Comparison of ENCODE assay signal across 8 cellular contexts in the genomic region with DNA sequence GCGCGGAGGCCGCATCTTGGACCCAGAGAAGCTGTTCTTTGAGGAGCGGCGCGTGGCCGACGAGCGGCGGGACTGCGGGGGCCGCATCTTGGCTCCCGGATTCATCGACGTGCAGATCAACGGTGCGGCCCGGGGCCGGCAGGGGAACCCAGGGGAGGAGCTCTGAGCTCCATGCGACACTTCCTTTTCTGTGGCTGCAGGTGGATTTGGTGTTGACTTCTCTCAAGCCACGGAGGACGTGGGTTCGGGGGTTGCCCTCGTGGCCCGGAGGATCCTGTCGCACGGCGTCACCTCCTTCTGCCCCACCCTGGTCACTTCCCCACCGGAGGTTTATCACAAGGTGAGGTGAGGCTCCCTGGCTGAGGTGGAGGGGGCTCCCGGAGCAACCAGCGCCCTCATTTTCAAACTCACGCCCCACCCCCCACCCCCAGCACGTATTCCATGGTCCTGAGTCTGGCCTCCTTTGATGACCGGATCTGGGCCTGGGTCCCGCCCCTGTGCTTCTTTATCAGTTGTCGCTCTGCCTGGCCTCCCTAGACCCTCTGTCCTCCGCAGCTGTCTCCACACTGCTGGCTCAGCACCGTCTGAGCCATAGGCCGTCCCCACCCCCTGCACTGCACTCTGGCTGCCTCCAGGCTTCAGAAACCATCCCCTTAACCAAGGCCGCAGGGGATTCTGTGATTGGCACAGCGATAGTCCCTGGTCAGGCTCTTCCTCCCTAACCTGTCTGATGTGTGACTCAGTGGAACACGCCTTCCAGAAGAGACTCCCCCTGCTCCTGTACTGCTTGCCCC. TPM values are rescaled to one million over a fixed set of nuclear protein-coding genes. Genes with fewer than 3 reads are reported as not detected.
DNase-seq lines count a peak whose midpoint lies in the region; ATAC-seq and TF ChIP-seq lines count a peak whose summit lies in the region.

No MANE protein-coding gene starts in this region.

- H3K56ac ChIP-seq in mesendoderm (ENCODE audit: low read length): peak overlapping the region; percentile 82

- peaks cover 33% of the 10 kb centered on the region for H3K79me2 ChIP-seq in mesendoderm (ENCODE audit: control insufficient read depth, insufficient read depth, low read length)

- TF ChIP-seq CTCF in C4-2B (conservative IDR thresholded peaks at IDR 0.05) (no peak), VCaP (conservative IDR thresholded peaks at IDR 0.05) (no peak), dorsolateral prefrontal cortex (IDR thresholded peaks at IDR 0.05 in 54 of 56, conservative IDR thresholded peaks at IDR 0.05 in 2 of 56; ENCODE audit: low read depth in 1 of 56, partially characterized antibody in 56 of 56) (no peak)

- no peak overlapping the region for H2AK5ac ChIP-seq in mesendoderm (ENCODE audit: low read length)

- peak overlapping the region; percentile 85 for H3K9ac ChIP-seq in mesendoderm (ENCODE audit: low read length)

- H3K27me3 ChIP-seq in dorsolateral prefrontal cortex (no peaks in the 10 kb centered on the region), mesendoderm (ENCODE audit: insufficient read depth, low read length, poor library complexity) (no peaks in the 10 kb centered on the region), thymus (ENCODE audit: control insufficient read depth, insufficient read depth) (no peaks in the 10 kb centered on the region)

- H4K8ac ChIP-seq in mesendoderm (ENCODE audit: low read depth, low read length): no peak overlapping the region

- H3K4ac ChIP-seq in mesendoderm (ENCODE audit: low read depth, low read length): peak overlapping the region; percentile 56

- H2BK15ac ChIP-seq in mesendoderm (replicated peaks; ENCODE audit: low read depth): no peak overlapping the region

- DNase-seq in dorsolateral prefrontal cortex: no peak
- DNase-seq in mesendoderm: peak; percentile 68
- DNase-seq in NCI-H187 treated with DMSO at 0.1 percent for 48 hours (lab: John Stamatoyannopoulos, UW): no peak

- no peaks in the 10 kb centered on the region for H3K9me3 ChIP-seq in thymus (ENCODE audit: control insufficient read depth)

- peak overlapping the region; percentile 81 for H3K4me2 ChIP-seq in mesendoderm (ENCODE audit: low read length)

- H3K23ac ChIP-seq in mesendoderm (ENCODE audit: low read length): no peak overlapping the region

- intact Hi-C loops in dorsolateral prefrontal cortex (cut with DNase I): loop anchor here in 1 of 2 donors (10.0 kb wide), 1 partner anchor 64 kb away; no protein-coding TSS in a partner anchor

- ATAC-seq in HG02798 (IDR thresholded peaks at IDR 0.05; ENCODE audit: poor library complexity, unreplicated experiment) (peak; percentile 5), HG03045 (IDR thresholded peaks at IDR 0.05; ENCODE audit: unreplicated experiment) (no peak)

- no CpG with 5 or more reads among the region's 42 CpGs for WGBS in mesendoderm (ENCODE audit: extremely low coverage, insufficient coverage, low lambda C conversion rate)
- 30% methylated on average over 42 of the region's 42 CpGs for WGBS in thymus

- no peak overlapping the region for H4K5ac ChIP-seq in mesendoderm (ENCODE audit: low read length)

- H3K4me1 ChIP-seq in mesendoderm (ENCODE audit: control insufficient read depth, low read depth, low read length) (no peaks in the 10 kb centered on the region), thymus (ENCODE audit: control insufficient read depth, insufficient read depth, low read length) (peaks cover 11% of the 10 kb centered on the region)

- H3K36me3 ChIP-seq in mesendoderm (ENCODE audit: control insufficient read depth, insufficient read depth, low read length) (no peaks in the 10 kb centered on the region), thymus (ENCODE audit: control insufficient read depth, insufficient read depth) (peaks cover 34% of the 10 kb centered on the region)

- peak overlapping the region; percentile 58 for H3K27ac ChIP-seq in C4-2B
- peak overlapping the region; percentile 40 for H3K27ac ChIP-seq in VCaP
- peak overlapping the region in 46 of 59 donors; percentile 22 to 90 (median 82) for H3K27ac ChIP-seq in dorsolateral prefrontal cortex
- H3K27ac ChIP-seq in mesendoderm (ENCODE audit: low read depth, low read length): no peak overlapping the region
- peak overlapping the region; percentile 55 for H3K27ac ChIP-seq in thymus (ENCODE audit: low read depth)

- H3K4me3 ChIP-seq in dorsolateral prefrontal cortex (peak overlapping the region; percentile 41 to 80 (median 66)), mesendoderm (ENCODE audit: low read length) (peak overlapping the region; percentile 65), thymus (ENCODE audit: low read length) (peak overlapping the region; percentile 72)

- H3K79me1 ChIP-seq in mesendoderm (ENCODE audit: low read length): peaks cover 10% of the 10 kb centered on the region

- no peak overlapping the region for H2BK120ac ChIP-seq in mesendoderm (ENCODE audit: low read depth, low read length)

- H2BK5ac ChIP-seq in mesendoderm (ENCODE audit: low read length): no peak overlapping the region

- H3K18ac ChIP-seq in mesendoderm (ENCODE audit: low read length): no peak overlapping the region

RNA-seq across cellular contexts. Expression of gene AMDHD2, which starts 0.8 kb away (rescaled TPM):
- total RNA-seq in dorsolateral prefrontal cortex: 10 to 100 TPM; 26.9 to 73.4 (median 42.9) TPM
- 8.0 TPM for polyA plus RNA-seq in mesendoderm (2013, experiment 1 of 2)
- polyA plus RNA-seq in mesendoderm (2013, experiment 2 of 2): 8.4 TPM
- 33.2 TPM for polyA plus RNA-seq in thymus

RNA-seq across cellular contexts. Expression of gene ATP6V0C, which starts 7.2 kb away (rescaled TPM):
- total RNA-seq in dorsolateral prefrontal cortex: 100 to 1,000 TPM; 283 to 670 (median 496) TPM
- polyA plus RNA-seq in mesendoderm (2013, experiment 1 of 2): 279 TPM
- polyA plus RNA-seq in mesendoderm (2013, experiment 2 of 2): 280 TPM
- polyA plus RNA-seq in thymus: 103 TPM

RNA-seq across cellular contexts. Expression of gene CEMP1, which starts 10.2 kb away (rescaled TPM):
- 1 to 10 TPM in 12 of 120 experiments, under 1 TPM in 39, not detected in 69; 0.32 to 1.7 (median 0.77) TPM for total RNA-seq in dorsolateral prefrontal cortex
- polyA plus RNA-seq in mesendoderm (2013, experiment 1 of 2): not detected
- polyA plus RNA-seq in mesendoderm (2013, experiment 2 of 2): not detected
- polyA plus RNA-seq in thymus: 1.2 TPM

RNA-seq across cellular contexts. Expression of gene PDPK1, which starts 16.8 kb away (rescaled TPM):
- total RNA-seq in dorsolateral prefrontal cortex: 100 to 1,000 TPM in 95 of 120 experiments, 10 to 100 TPM in 25; 75.2 to 164 (median 115) TPM
- 15.7 TPM for polyA plus RNA-seq in mesendoderm (2013, experiment 1 of 2)
- polyA plus RNA-seq in mesendoderm (2013, experiment 2 of 2): 15.0 TPM
- polyA plus RNA-seq in thymus: 14.1 TPM

RNA-seq across cellular contexts. Expression of gene TBC1D24, which starts 46.1 kb away (rescaled TPM):
- 10 to 100 TPM; 27.5 to 97.0 (median 62.6) TPM for total RNA-seq in dorsolateral prefrontal cortex
- polyA plus RNA-seq in mesendoderm (2013, experiment 1 of 2): 4.3 TPM
- polyA plus RNA-seq in mesendoderm (2013, experiment 2 of 2): 4.4 TPM
- 3.7 TPM for polyA plus RNA-seq in thymus
